In genomic region chr10:128150045-128150493, GRCh38 we compare ENCODE assay signal across 8 cellular contexts. TPM values are rescaled to one million over a fixed set of nuclear protein-coding genes. Genes with fewer than 3 reads are reported as not detected.
A peak's percentile ranks its signal among the peaks of the same experiment; 100 is the strongest.
DNase-seq lines count a peak whose midpoint lies in the region; ATAC-seq, FAIRE-seq and TF ChIP-seq lines count a peak whose summit lies in the region.

No MANE protein-coding gene starts in this region.

- intact Hi-C loops in activated B cell treated with CpG ODN at 0.5 μM for 24 hours (cut with micrococcal nuclease), result loop anchor here (1.0 to 2.0 kb wide), 6 partner anchors 63 to 434 kb away; partner anchors contain the start of gene PTPRE

- no peak overlapping the region for H3K27ac Mint-ChIP-seq in activated B cell treated with CpG ODN at 0.5 μM for 24 hours

- POLR2A ChIA-PET in activated B cell treated with CpG ODN at 0.5 μM for 24 hours (lab: Charles Lee), result interaction anchor here (2.1 kb wide), 1 partner anchor 23 kb away, joined by 10 read pairs; no protein-coding TSS in a partner anchor

- ATAC-seq in HG02610 (IDR thresholded peaks at IDR 0.05; ENCODE audit: unreplicated experiment), result peak; percentile 85
- ATAC-seq in activated B cell treated with CpG ODN at 0.5 μM for 24 hours (ENCODE audit: low read depth), result peak; percentile 80

- TF ChIP-seq CTCF in activated B cell treated with CpG ODN at 0.5 μM for 24 hours (IDR thresholded peaks at IDR 0.05) (no peak), kidney epithelial cell (IDR thresholded peaks at IDR 0.05; ENCODE audit: insufficient read depth, low read length, poor library complexity, severe bottlenecking) (peak; percentile 70)

- H3K27me3 Mint-ChIP-seq in activated B cell treated with CpG ODN at 0.5 μM for 24 hours, result peaks cover 11% of the 10 kb centered on the region

- H3K4me3 ChIP-seq in kidney epithelial cell (ENCODE audit: low read depth, low read length), result peak overlapping the region; percentile 50

- peak overlapping the region; percentile 59 for H3K4me3 Mint-ChIP-seq in activated B cell treated with CpG ODN at 0.5 μM for 24 hours

- H3K9me3 Mint-ChIP-seq in activated B cell treated with CpG ODN at 0.5 μM for 24 hours, result peaks cover 4% of the 10 kb centered on the region

- H3K4me1 Mint-ChIP-seq in activated B cell treated with CpG ODN at 0.5 μM for 24 hours, result peaks cover 30% of the 10 kb centered on the region

- DNase-seq in GM12892 (ENCODE audit: insufficient read length) (peak; percentile 89), NCI-H1092 treated with DMSO at 0.1 percent for 48 hours (lab: John Stamatoyannopoulos, UW) (peak; percentile 59), activated B cell treated with CpG ODN at 0.5 μM for 24 hours (peak; percentile 72), kidney epithelial cell (ENCODE audit: low read depth) (no peak), NK-92 (lab: John Stamatoyannopoulos, UW; ENCODE audit: unreplicated experiment) (no peak)
- peak; percentile 76 for DNase-seq in central memory CD4-positive, alpha-beta T cell
- DNase-seq in stimulated activated CD4-positive, alpha-beta T cell treated with anti-CD3 and anti-CD28 coated beads, Interleukin-1b, Interleukin-23, amount 100 ng/mL, for 24 hours (ENCODE audit: low read depth in 4 of 4, low spot score in 1 of 4), result peak; percentile 57 to 67 (median 64)

- H3K27me3 ChIP-seq in kidney epithelial cell (ENCODE audit: control insufficient read depth, insufficient read depth, low read length), result peaks cover 11% of the 10 kb centered on the region

- CTCF ChIA-PET in activated B cell treated with CpG ODN at 0.5 μM for 24 hours (lab: Charles Lee), result interaction anchor here (1.0 to 5.0 kb wide), 8 partner anchors 12 to 434 kb away, joined by 4 to 46 read pairs (median 6); no protein-coding TSS in a partner anchor

- TF ChIP-seq POLR2A in GM12892 (IDR thresholded peaks at IDR 0.05; ENCODE audit: low read depth, low read length), result no peak

- FAIRE-seq in GM12892 (lab: Jason Lieb, UNC), result peak; percentile 94

- H3K36me3 Mint-ChIP-seq in activated B cell treated with CpG ODN at 0.5 μM for 24 hours (ENCODE audit: low read depth), result peaks cover 1% of the 10 kb centered on the region

- no peaks in the 10 kb centered on the region for H3K36me3 ChIP-seq in kidney epithelial cell (ENCODE audit: control insufficient read depth, insufficient read depth, low read length)

RNA-seq across cellular contexts. Expression of gene MKI67, which starts 23.8 kb away (rescaled TPM):
- 29.0 TPM for polyA plus RNA-seq in GM12892 (2012; ENCODE audit: missing spikeins)
- total RNA-seq in activated B cell treated with CpG ODN at 0.5 μM for 24 hours, result 2.2 and 3.5 TPM in 2 replicates
- total RNA-seq in kidney epithelial cell, result 5.1 and 5.6 TPM in 2 replicates

Comparison
In these comparisons a context has a peak if more than half of its experiments do, and no peak if none do; other contexts are left out.
1. DNase-seq: peak in GM12892 (single experiment), NCI-H1092 treated with DMSO at 0.1 percent for 48 hours (single experiment), activated B cell treated with CpG ODN at 0.5 μM for 24 hours (single experiment), central memory CD4-positive, alpha-beta T cell (single experiment) and stimulated activated CD4-positive, alpha-beta T cell treated with anti-CD3 and anti-CD28 coated beads, Interleukin-1b, Interleukin-23, amount 100 ng/mL, for 24 hours (4 of 4); none in kidney epithelial cell (single experiment) and NK-92 (single experiment).